9 cellular contexts compared by ENCODE assay signal in genomic region chr19:1295169-1296012, GRCh38. TPM values are rescaled to one million over a fixed set of nuclear protein-coding genes. Genes with fewer than 3 reads are reported as not detected.
DNase-seq lines count a peak whose midpoint lies in the region; ATAC-seq, FAIRE-seq and TF ChIP-seq lines count a peak whose summit lies in the region.
"Had no signal": no experiment of that assay in that cellular context is flagged by ENCODE, and none has a peak within 500 bp of the region (broad histone marks: within the 10 kb centered on the region; RNA-seq: fewer than 3 reads in every experiment).

No MANE protein-coding gene starts in this region.

- TF ChIP-seq CTCF in GM13977 (IDR thresholded peaks at IDR 0.05; ENCODE audit: extremely low read depth, insufficient read depth, missing control alignments) (no peak), endothelial cell of umbilical vein (IDR thresholded peaks at IDR 0.05; ENCODE audit: extremely low read depth in 1 of 2, insufficient read depth in 1 of 2, low read depth in 1 of 2, low read length in 2 of 2) (no peak), smooth muscle cell (IDR thresholded peaks at IDR 0.05; ENCODE audit: borderline replicate concordance, insufficient read depth, poor library complexity, severe bottlenecking) (no peak)

- H3K27me3 ChIP-seq in endothelial cell of umbilical vein (ENCODE audit: control insufficient read depth in 2 of 2, insufficient read depth in 2 of 2, low read length in 2 of 2) (no peaks in the 10 kb centered on the region), smooth muscle cell (ENCODE audit: low read depth) (no peaks in the 10 kb centered on the region)

- H3K4me2 ChIP-seq in endothelial cell of umbilical vein (ENCODE audit: insufficient read depth, low read length) (peak overlapping the region; percentile 32), smooth muscle cell (peak overlapping the region; percentile 51)

- H3K4me1 ChIP-seq in endothelial cell of umbilical vein (ENCODE audit: control insufficient read depth, extremely low read depth, insufficient read depth, low read length) (peaks cover 4% of the 10 kb centered on the region), smooth muscle cell (ENCODE audit: low read depth) (peaks cover 4% of the 10 kb centered on the region)

- no peak overlapping the region for H3K9ac ChIP-seq in endothelial cell of umbilical vein (replicated peaks; ENCODE audit: extremely low read depth, insufficient read depth, low read length)
- H3K9ac ChIP-seq in smooth muscle cell (ENCODE audit: low read depth), result no peak overlapping the region

- H3K27ac ChIP-seq in endothelial cell of umbilical vein (ENCODE audit: insufficient read depth, low read depth, low read length) (no peak overlapping the region), smooth muscle cell (ENCODE audit: low read depth) (no peak overlapping the region)
- H3K27ac ChIP-seq: sigmoid colon had no signal

- H3F3A ChIP-seq in smooth muscle cell (ENCODE audit: low read depth), result no peaks in the 10 kb centered on the region

- no peaks in the 10 kb centered on the region for H3K79me2 ChIP-seq in endothelial cell of umbilical vein (ENCODE audit: control insufficient read depth, insufficient read depth, low read length)
- H3K79me2 ChIP-seq in smooth muscle cell (ENCODE audit: low read depth), result no peaks in the 10 kb centered on the region

- ATAC-seq in T-cell (replicated peaks in 1 of 4) (peak; percentile 43 to 76 (median 61)), HG03097 (IDR thresholded peaks at IDR 0.05; ENCODE audit: low FRiP score, unreplicated experiment) (no peak), GM18502 (IDR thresholded peaks at IDR 0.05; ENCODE audit: poor library complexity, unreplicated experiment) (no peak)

- H3K4me1 Mint-ChIP-seq in T-cell, result peaks cover 0 to 7% (median 0%) of the 10 kb centered on the region in 3 donors

- no peaks in the 10 kb centered on the region for H3K9me1 ChIP-seq in endothelial cell of umbilical vein (replicated peaks; ENCODE audit: control insufficient read depth, extremely low read depth, insufficient read depth, low read length)

- no peak overlapping the region for H3K27ac Mint-ChIP-seq in T-cell

- H3K4me3 ChIP-seq in endothelial cell of umbilical vein (replicated peaks in 1 of 3; ENCODE audit: insufficient read depth in 1 of 3, low read depth in 1 of 3, low read length in 3 of 3) (no peak overlapping the region), smooth muscle cell (no peak overlapping the region)

- peaks cover 11 to 37% of the 10 kb centered on the region in 2 donors for H3K27me3 Mint-ChIP-seq in T-cell

- no peaks in the 10 kb centered on the region for H3K9me3 Mint-ChIP-seq in T-cell

- DNase-seq in GM13977 (ENCODE audit: low spot score), result peak; percentile 84
- DNase-seq in T-cell, result peak in 15 of 34 experiments; percentile 17 to 56 (median 37)
- no peak for DNase-seq in endothelial cell of umbilical vein (ENCODE audit: low read depth, low spot score)
- DNase-seq in smooth muscle cell (lab: John Stamatoyannopoulos, UW; ENCODE audit: unreplicated experiment), result peak; percentile 19
- DNase-seq in COR-L47 (lab: John Stamatoyannopoulos, UW), result no peak
- DNase-seq in NCI-H526 treated with DMSO at 0.1 percent for 48 hours (lab: John Stamatoyannopoulos, UW), result no peak
- DNase-seq: sigmoid colon had no signal

- H3K36me3 ChIP-seq in endothelial cell of umbilical vein (ENCODE audit: control insufficient read depth in 2 of 2, extremely low read depth in 1 of 2, insufficient read depth in 2 of 2, low read length in 2 of 2), result no peaks in the 10 kb centered on the region
- no peaks in the 10 kb centered on the region for H3K36me3 ChIP-seq in smooth muscle cell (ENCODE audit: low read depth)
- H3K36me3 ChIP-seq: sigmoid colon had no signal

- TF ChIP-seq POLR2A in endothelial cell of umbilical vein (IDR thresholded peaks at IDR 0.05; ENCODE audit: low read depth, low read length), result no peak

- H3K36me3 Mint-ChIP-seq in T-cell, result no peaks in the 10 kb centered on the region

- WGBS in smooth muscle cell (ENCODE audit: low lambda C conversion rate), result 30% methylated on average over 50 of the region's 82 CpGs

- POLR2A ChIA-PET in T-cell (lab: Charles Lee), result no interaction called here
- POLR2A ChIA-PET in endothelial cell of umbilical vein (lab: Charles Lee), result no interaction called here

- CTCF ChIA-PET in T-cell (lab: Charles Lee) (no interaction called here), endothelial cell of umbilical vein (lab: Charles Lee) (interaction anchor here (1.1 kb wide), 1 partner anchor 12 kb away, joined by 3 read pairs; no protein-coding TSS in a partner anchor)

- H3K9me3 ChIP-seq in endothelial cell of umbilical vein (replicated peaks; ENCODE audit: control insufficient read depth, insufficient read depth, low read length) (no peaks in the 10 kb centered on the region), smooth muscle cell (replicated peaks; ENCODE audit: low read depth) (no peaks in the 10 kb centered on the region)
- H3K9me3 ChIP-seq: sigmoid colon had no signal

- intact Hi-C loops in endothelial cell of umbilical vein (cut with micrococcal nuclease), result no loop called here

- no peaks in the 10 kb centered on the region for H4K20me1 ChIP-seq in endothelial cell of umbilical vein (replicated peaks; ENCODE audit: control insufficient read depth, extremely low read depth, insufficient read depth, low read length)
- peaks cover 50% of the 10 kb centered on the region for H4K20me1 ChIP-seq in smooth muscle cell (ENCODE audit: low read depth)

- peak overlapping the region in 1 of 3 donors; percentile 21 for H3K4me3 Mint-ChIP-seq in T-cell

- H2AFZ ChIP-seq in endothelial cell of umbilical vein (ENCODE audit: low read depth, low read length), result peak overlapping the region; percentile 71
- no peak overlapping the region for H2AFZ ChIP-seq in smooth muscle cell (ENCODE audit: low read depth)

- in situ Hi-C loops in GM13977 (cut with MboI; ENCODE audit: low pct_unique_long_range_greater_than_20kb, low sequenced_read_pairs, unreplicated experiment), result loop anchor here (25.0 kb wide), 1 partner anchor 92 kb away; the partner anchor contains the start of gene NDUFS7

- no TSS peak for BruUV-seq in endothelial cell of umbilical vein (replicated peaks; lab: Mats Ljungman, UMichigan)

- dilution Hi-C loops in endothelial cell of umbilical vein (cut with MboI; ENCODE audit: extremely low pct_ligation_motif_present, low sequenced_read_pairs), result no loop called here

- no peak for FAIRE-seq in endothelial cell of umbilical vein (lab: Jason Lieb, UNC)

RNA-seq across cellular contexts. Expression of gene EFNA2, which starts 9.7 kb away (rescaled TPM):
- total RNA-seq in T-cell (under 1 TPM in 1 of 5 donors, not detected in 4; 0.38 TPM), endothelial cell of umbilical vein (1.1 and 2.5 TPM in 2 replicates), smooth muscle cell (6.2 and 7.4 TPM in 2 replicates)
- polyA plus RNA-seq in endothelial cell of umbilical vein (0.52 and 0.99 TPM in 2 replicates), smooth muscle cell (0.89 and 1.2 TPM in 2 replicates)
- polyA plus RNA-seq in endothelial cell of umbilical vein (2011; cell fraction: cytosol; rRNA removed), result 0.31 and 0.58 TPM in 2 replicates
- 0.36 and 0.42 TPM in 2 replicates for polyA plus RNA-seq in endothelial cell of umbilical vein (2011; cell fraction: nucleus; rRNA removed)
- polyA plus RNA-seq in endothelial cell of umbilical vein (2012), result 0.44 and 1.2 TPM in 2 replicates
- polyA minus RNA-seq in endothelial cell of umbilical vein, result not detected in 2 replicates
- 2.5 TPM for polyA minus RNA-seq in endothelial cell of umbilical vein (2011; cell fraction: cytosol; rRNA and poly(A)+ RNA removed)
- not detected in 2 replicates for polyA minus RNA-seq in endothelial cell of umbilical vein (2011; cell fraction: nucleus; rRNA and poly(A)+ RNA removed)
- total RNA-seq: sigmoid colon had no signal

RNA-seq across cellular contexts. Expression of gene FAM174C, which starts 20.1 kb away (rescaled TPM):
- total RNA-seq in T-cell (10 to 100 TPM; 42.1 to 69.8 (median 60.4) TPM), endothelial cell of umbilical vein (46.7 and 47.5 TPM in 2 replicates), smooth muscle cell (33.4 and 41.5 TPM in 2 replicates)
- polyA plus RNA-seq in endothelial cell of umbilical vein (83.9 and 127 TPM in 2 replicates), smooth muscle cell (75.6 and 78.1 TPM in 2 replicates)
- 45.5 and 62.4 TPM in 2 replicates for polyA plus RNA-seq in endothelial cell of umbilical vein (2011; cell fraction: cytosol; rRNA removed)
- 22.4 and 27.0 TPM in 2 replicates for polyA plus RNA-seq in endothelial cell of umbilical vein (2011; cell fraction: nucleus; rRNA removed)
- 36.7 and 43.6 TPM in 2 replicates for polyA plus RNA-seq in endothelial cell of umbilical vein (2012)
- polyA minus RNA-seq in endothelial cell of umbilical vein, result 10.6 and 15.2 TPM in 2 replicates
- 70.9 TPM for polyA minus RNA-seq in endothelial cell of umbilical vein (2011; cell fraction: cytosol; rRNA and poly(A)+ RNA removed)
- 5.8 and 8.0 TPM in 2 replicates for polyA minus RNA-seq in endothelial cell of umbilical vein (2011; cell fraction: nucleus; rRNA and poly(A)+ RNA removed)

RNA-seq across cellular contexts. Expression of gene CIRBP, which starts 26.3 kb away (rescaled TPM):
- total RNA-seq in T-cell, result 100 to 1,000 TPM; 477 to 682 (median 657) TPM
- total RNA-seq in endothelial cell of umbilical vein, result 225 and 229 TPM in 2 replicates
- 267 and 439 TPM in 2 replicates for polyA plus RNA-seq in endothelial cell of umbilical vein
- polyA plus RNA-seq in endothelial cell of umbilical vein (2011; cell fraction: cytosol; rRNA removed), result 345 and 381 TPM in 2 replicates
- polyA plus RNA-seq in endothelial cell of umbilical vein (2011; cell fraction: nucleus; rRNA removed), result 851 and 1,301 TPM in 2 replicates
- polyA plus RNA-seq in endothelial cell of umbilical vein (2012), result 199 and 231 TPM in 2 replicates
- 136 and 186 TPM in 2 replicates for polyA minus RNA-seq in endothelial cell of umbilical vein
- 43.9 TPM for polyA minus RNA-seq in endothelial cell of umbilical vein (2011; cell fraction: cytosol; rRNA and poly(A)+ RNA removed)
- polyA minus RNA-seq in endothelial cell of umbilical vein (2011; cell fraction: nucleus; rRNA and poly(A)+ RNA removed), result 105 and 121 TPM in 2 replicates
- 119 and 122 TPM in 2 replicates for total RNA-seq in smooth muscle cell
- 215 and 235 TPM in 2 replicates for polyA plus RNA-seq in smooth muscle cell

RNA-seq across cellular contexts. Expression of gene MIDN, which starts 47.0 kb away (rescaled TPM):
- total RNA-seq in T-cell (100 to 1,000 TPM in 1 of 5 donors, 10 to 100 TPM in 4; 54.0 to 161 (median 66.9) TPM), endothelial cell of umbilical vein (85.9 and 107 TPM in 2 replicates), smooth muscle cell (25.0 and 58.5 TPM in 2 replicates)
- polyA plus RNA-seq in endothelial cell of umbilical vein (20.0 and 23.6 TPM in 2 replicates), smooth muscle cell (65.3 and 70.6 TPM in 2 replicates)
- polyA plus RNA-seq in endothelial cell of umbilical vein (2011; cell fraction: cytosol; rRNA removed), result 8.3 and 13.6 TPM in 2 replicates
- polyA plus RNA-seq in endothelial cell of umbilical vein (2011; cell fraction: nucleus; rRNA removed), result 26.3 and 27.8 TPM in 2 replicates
- polyA plus RNA-seq in endothelial cell of umbilical vein (2012), result 16.1 and 27.1 TPM in 2 replicates
- 13.6 and 16.8 TPM in 2 replicates for polyA minus RNA-seq in endothelial cell of umbilical vein
- 34.1 TPM for polyA minus RNA-seq in endothelial cell of umbilical vein (2011; cell fraction: cytosol; rRNA and poly(A)+ RNA removed)
- polyA minus RNA-seq in endothelial cell of umbilical vein (2011; cell fraction: nucleus; rRNA and poly(A)+ RNA removed), result 10.2 and 42.0 TPM in 2 replicates

RNA-seq across cellular contexts. Expression of gene ATP5F1D, which starts 53.8 kb away (rescaled TPM):
- total RNA-seq in T-cell (100 to 1,000 TPM; 117 to 233 (median 155) TPM), endothelial cell of umbilical vein (190 and 192 TPM in 2 replicates), smooth muscle cell (29.1 and 68.8 TPM in 2 replicates)
- polyA plus RNA-seq in endothelial cell of umbilical vein (167 and 236 TPM in 2 replicates), smooth muscle cell (265 and 272 TPM in 2 replicates)
- polyA plus RNA-seq in endothelial cell of umbilical vein (2011; cell fraction: cytosol; rRNA removed), result 55.6 and 104 TPM in 2 replicates
- polyA plus RNA-seq in endothelial cell of umbilical vein (2011; cell fraction: nucleus; rRNA removed), result 31.6 and 37.8 TPM in 2 replicates
- 93.2 and 184 TPM in 2 replicates for polyA plus RNA-seq in endothelial cell of umbilical vein (2012)
- 27.5 and 56.7 TPM in 2 replicates for polyA minus RNA-seq in endothelial cell of umbilical vein
- 231 TPM for polyA minus RNA-seq in endothelial cell of umbilical vein (2011; cell fraction: cytosol; rRNA and poly(A)+ RNA removed)
- 9.3 and 13.8 TPM in 2 replicates for polyA minus RNA-seq in endothelial cell of umbilical vein (2011; cell fraction: nucleus; rRNA and poly(A)+ RNA removed)

Comparison
In these comparisons a context has a peak if more than half of its experiments do, and no peak if none do; other contexts are left out.
1. DNase-seq: peak in GM13977 (single experiment) and smooth muscle cell (single experiment); none in endothelial cell of umbilical vein (single experiment), COR-L47 (single experiment) and NCI-H526 treated with DMSO at 0.1 percent for 48 hours (single experiment).
2. ATAC-seq: peak in T-cell (4 of 4); none in HG03097 (single experiment) and GM18502 (single experiment).